24 cellular contexts compared by ENCODE assay signal in the genomic region with DNA sequence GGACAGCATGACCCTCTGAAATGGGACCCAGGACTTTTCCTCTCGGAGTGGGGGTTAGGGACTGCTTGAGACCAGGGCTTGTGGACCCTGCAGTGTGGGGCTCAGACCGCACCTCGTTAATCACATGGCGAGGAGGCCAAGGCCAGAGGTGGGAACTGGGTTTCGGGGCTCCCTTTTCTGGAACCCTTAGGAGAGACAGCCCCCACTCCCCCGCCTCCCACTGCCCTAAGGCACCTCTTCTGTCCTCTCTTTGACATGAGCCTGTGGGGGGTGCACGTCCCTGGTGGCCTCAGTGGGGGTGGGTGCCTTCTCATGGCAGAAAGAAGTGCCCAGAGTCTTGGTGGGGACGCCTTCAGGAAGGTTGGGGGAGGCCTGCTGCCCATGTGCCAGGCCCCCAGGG. TPM values are rescaled to one million over a fixed set of nuclear protein-coding genes. Genes with fewer than 3 reads are reported as not detected.
DNase-seq lines count a peak whose midpoint lies in the region; ATAC-seq, FAIRE-seq and TF ChIP-seq lines count a peak whose summit lies in the region.
"Had no signal": no experiment of that assay in that cellular context is flagged by ENCODE, and none has a peak within 500 bp of the region (broad histone marks: within the 10 kb centered on the region; RNA-seq: fewer than 3 reads in every experiment).

No MANE protein-coding gene starts in this region.

- no peak overlapping the region for H3K14ac ChIP-seq in neuronal stem cell (ENCODE audit: low read length)

- no peak overlapping the region for H3K27ac Mint-ChIP-seq in chondrocyte (ENCODE audit: unreplicated experiment)
- H3K27ac Mint-ChIP-seq: CD8-positive, alpha-beta memory T cell had no signal

- no peaks in the 10 kb centered on the region for H3K27me3 ChIP-seq in right atrium auricular region
- peaks cover 0 to 4% (median 0%) of the 10 kb centered on the region in 3 experiments for H3K27me3 ChIP-seq in neuronal stem cell (ENCODE audit: control insufficient read depth in 3 of 3, insufficient read depth in 3 of 3, low read depth in 1 of 3, low read length in 3 of 3)

- DNase-seq in Right ventricle myocardium inferior (ENCODE audit: missing footprints): peak; percentile 44
- no peak for DNase-seq in right atrium auricular region (ENCODE audit: low spot score)
- peak; percentile 52 for DNase-seq in chondrocyte (ENCODE audit: low spot score)
- DNase-seq in neuronal stem cell (ENCODE audit: low spot score): no peak
- DNase-seq in RCC 7860 (ENCODE audit: low spot score): no peak
- no peak for DNase-seq in NCI-H82 treated with DMSO at 0.1 percent for 48 hours (lab: John Stamatoyannopoulos, UW; ENCODE audit: unreplicated experiment)
- no peak for DNase-seq in stimulated activated naive CD8-positive, alpha-beta T cell treated with anti-CD3 and anti-CD28 coated beads, Interleukin-15, Interleukin-2, amounts not matched to agents 100 U/mL and 50 U/mL, for 24 hours
- DNase-seq: C1 segment of cervical spinal cord; CD4-positive, CD25-positive, alpha-beta regulatory T cell; COR-L47; DMS 273 treated with DMSO at 0.1 percent for 48 hours; DMS53; DND-41; EL; HCEC 1CT had no signal

- peak overlapping the region; percentile 31 for H3K23ac ChIP-seq in neuronal stem cell (ENCODE audit: low read depth, low read length, poor library complexity)

- peak overlapping the region; percentile 87 for H2BK12ac ChIP-seq in neuronal stem cell (ENCODE audit: low read length)

- H4K91ac ChIP-seq in neuronal stem cell (ENCODE audit: low read depth, low read length, poor library complexity): no peak overlapping the region

- peak overlapping the region; percentile 92 for H2BK5ac ChIP-seq in neuronal stem cell (ENCODE audit: low read length)

- H3K9me3 ChIP-seq in right atrium auricular region (no peaks in the 10 kb centered on the region), neuronal stem cell (replicated peaks in 1 of 2; ENCODE audit: control insufficient read depth in 2 of 2, insufficient read depth in 1 of 2, low read depth in 1 of 2, low read length in 2 of 2) (peaks cover 6 to 31% of the 10 kb centered on the region in 2 donors)
- H3K9me3 ChIP-seq: A549 had no signal

- H3K9ac ChIP-seq in neuronal stem cell (ENCODE audit: low read depth, low read length, poor library complexity): no peak overlapping the region

- no peak for FAIRE-seq in RCC 7860 (lab: Jason Lieb, UNC)
- FAIRE-seq: A549, GM12878, GM19239 had no signal

- H3K27me3 Mint-ChIP-seq in chondrocyte (ENCODE audit: low read depth): peaks cover 6% of the 10 kb centered on the region
- H3K27me3 Mint-ChIP-seq: CD4-positive, CD25-positive, alpha-beta regulatory T cell had no signal

- no peak overlapping the region for H2AFZ ChIP-seq in neuronal stem cell (ENCODE audit: low read length)

- H3K4me2 ChIP-seq in neuronal stem cell (ENCODE audit: insufficient read depth, low read length, poor library complexity, severe bottlenecking): no peak overlapping the region
- H3K4me2 ChIP-seq: A549 had no signal

- H3K4ac ChIP-seq in neuronal stem cell (ENCODE audit: low read length): peak overlapping the region; percentile 71

- H3K27ac ChIP-seq in right atrium auricular region: no peak overlapping the region
- H3K27ac ChIP-seq in neuronal stem cell (replicated peaks; ENCODE audit: low read length): no peak overlapping the region
- H3K27ac ChIP-seq: 22Rv1, A549, HL-60 had no signal

- H2BK120ac ChIP-seq in neuronal stem cell (ENCODE audit: low read depth, low read length): peak overlapping the region; percentile 48

- H2BK15ac ChIP-seq in neuronal stem cell (ENCODE audit: low read length): peak overlapping the region; percentile 47

- H3K18ac ChIP-seq in neuronal stem cell (ENCODE audit: low read length): peak overlapping the region; percentile 91

- WGBS in neuronal stem cell (ENCODE audit: extremely low coverage in 2 of 2, insufficient read length in 2 of 2, insufficient replicate concordance in 1 of 2), 2 donors: no CpG with 5 or more reads among the region's 8 CpGs

- H3K36me3 Mint-ChIP-seq in chondrocyte (ENCODE audit: low read depth): peaks cover 3% of the 10 kb centered on the region
- H3K36me3 Mint-ChIP-seq: CD4-positive, CD25-positive, alpha-beta regulatory T cell; CD8-positive, alpha-beta memory T cell had no signal

- H3K9me3 Mint-ChIP-seq in chondrocyte (ENCODE audit: low read depth): peaks cover 10% of the 10 kb centered on the region

- H3K4me3 Mint-ChIP-seq in chondrocyte (ENCODE audit: unreplicated experiment): no peak overlapping the region
- H3K4me3 Mint-ChIP-seq: CD4-positive, CD25-positive, alpha-beta regulatory T cell; CD8-positive, alpha-beta memory T cell had no signal

- no peak overlapping the region for H4K8ac ChIP-seq in neuronal stem cell (ENCODE audit: low read depth, low read length)

- H3K36me3 ChIP-seq in right atrium auricular region: no peaks in the 10 kb centered on the region
- H3K36me3 ChIP-seq in neuronal stem cell (replicated peaks in 1 of 2; ENCODE audit: control insufficient read depth in 2 of 2, insufficient read depth in 2 of 2, low read length in 2 of 2): peaks cover 0 to 10% of the 10 kb centered on the region in 2 donors

- H3K4me3 ChIP-seq in right atrium auricular region (no peak overlapping the region), neuronal stem cell (ENCODE audit: low read length in 2 of 2) (no peak overlapping the region)
- H3K4me3 ChIP-seq: A549, GM12878 had no signal

- intact Hi-C loops in Right ventricle myocardium inferior (cut with DNase I): no loop called here

- H3K79me1 ChIP-seq in neuronal stem cell (ENCODE audit: low read depth, low read length): no peaks in the 10 kb centered on the region

- peak overlapping the region; percentile 100 for H2AK5ac ChIP-seq in neuronal stem cell (ENCODE audit: low read depth, low read length)

- TF ChIP-seq CTCF in right atrium auricular region (IDR thresholded peaks at IDR 0.05): no peak
- no peak for TF ChIP-seq CTCF in chondrocyte (IDR thresholded peaks at IDR 0.05)

- ATAC-seq in Right ventricle myocardium inferior: no peak
- ATAC-seq in stimulated activated naive CD8-positive, alpha-beta T cell treated with anti-CD3 and anti-CD28 coated beads, Interleukin-15, Interleukin-2, amounts not matched to agents 100 U/mL and 50 U/mL, for 24 hours: no peak
- ATAC-seq: A549, GM12878 had no signal

- H3K4me1 Mint-ChIP-seq in chondrocyte (ENCODE audit: low read depth): no peaks in the 10 kb centered on the region
- H3K4me1 Mint-ChIP-seq: CD4-positive, CD25-positive, alpha-beta regulatory T cell; CD8-positive, alpha-beta memory T cell had no signal

- H3K4me1 ChIP-seq in right atrium auricular region (no peaks in the 10 kb centered on the region), neuronal stem cell (ENCODE audit: control insufficient read depth in 2 of 2, insufficient read depth in 1 of 2, low read depth in 1 of 2, low read length in 2 of 2) (peaks cover 0 to 6% of the 10 kb centered on the region in 2 donors)
- H3K4me1 ChIP-seq: A549 had no signal

RNA-seq across cellular contexts. Expression of a gene that starts 24.3 kb away (rescaled TPM):
- total RNA-seq in Right ventricle myocardium inferior (not detected), right atrium auricular region (not detected), chondrocyte (0.02 TPM in 1 of 3 replicates, not detected in the others)
- polyA plus RNA-seq in neuronal stem cell (2013, experiment 1 of 2): 3.6 TPM
- polyA plus RNA-seq in neuronal stem cell (2013, experiment 2 of 2): 3.6 TPM
- total RNA-seq: CD4-positive, CD25-positive, alpha-beta regulatory T cell; CD8-positive, alpha-beta memory T cell; G401; GM12878; H4 had no signal
- polyA plus RNA-seq: CD4-positive, CD25-positive, alpha-beta regulatory T cell; CD8-positive, alpha-beta memory T cell; GM12878 had no signal

RNA-seq across cellular contexts. Expression of a gene that starts 53.3 kb away (rescaled TPM):
- 34.8 TPM for total RNA-seq in Right ventricle myocardium inferior
- total RNA-seq in right atrium auricular region: 1 to 10 TPM; 6.5 to 9.5 TPM
- not detected in 3 replicates for total RNA-seq in chondrocyte
- 61.0 TPM for polyA plus RNA-seq in neuronal stem cell (2013, experiment 1 of 2)
- polyA plus RNA-seq in neuronal stem cell (2013, experiment 2 of 2): 58.1 TPM
- total RNA-seq: H4, HT1080 had no signal
- polyA plus RNA-seq: CD4-positive, CD25-positive, alpha-beta regulatory T cell; CD8-positive, alpha-beta memory T cell had no signal

Comparison
In these comparisons a context has a peak if more than half of its experiments do, and no peak if none do; other contexts are left out.
1. DNase-seq: peak in Right ventricle myocardium inferior (single experiment) and chondrocyte (single experiment); none in right atrium auricular region (single experiment), neuronal stem cell (single experiment), RCC 7860 (single experiment), NCI-H82 treated with DMSO at 0.1 percent for 48 hours (single experiment) and stimulated activated naive CD8-positive, alpha-beta T cell treated with anti-CD3 and anti-CD28 coated beads, Interleukin-15, Interleukin-2, amounts not matched to agents 100 U/mL and 50 U/mL, for 24 hours (single experiment).